ENCODE assay signal across 23 cellular contexts in the genomic region with DNA sequence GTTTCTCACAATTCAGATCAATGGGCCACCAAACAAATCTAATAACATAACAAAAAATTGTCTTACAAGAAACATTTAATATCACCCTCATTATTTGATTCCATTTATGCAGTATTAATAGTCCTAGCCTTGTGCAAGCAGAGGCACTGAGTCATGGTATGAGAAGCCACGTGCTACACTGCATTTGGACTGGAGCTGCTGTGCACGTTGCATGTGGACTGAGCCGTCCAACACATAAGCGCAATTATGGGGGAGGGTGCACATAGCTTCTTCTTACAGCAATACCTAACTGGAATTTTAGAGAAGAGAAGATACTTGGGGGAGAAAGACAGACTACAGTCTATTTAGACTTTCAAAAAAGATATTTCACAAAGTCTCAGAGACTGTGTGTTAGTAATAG.
"Had no signal": no experiment of that assay in that cellular context is flagged by ENCODE, and none has a peak within 500 bp of the region (broad histone marks: within the 10 kb centered on the region; RNA-seq: fewer than 3 reads in every experiment).

No MANE protein-coding gene starts in this region.

- H3K36me3 Mint-ChIP-seq: activated naive CD8-positive, alpha-beta T cell treated with anti-CD3 and anti-CD28 coated beads for 36 hours had no signal

- H3K27me3 ChIP-seq: body of pancreas, gastrocnemius medialis, heart left ventricle, upper lobe of right lung had no signal

- H3K4me1 ChIP-seq: body of pancreas, gastrocnemius medialis, heart left ventricle, left ventricle myocardium inferior, upper lobe of right lung had no signal

- ATAC-seq: activated T-helper 17 cell treated with anti-CD3 and anti-CD28 coated beads, Interleukin-2, amount 50 U/mL, for 72 hours; body of pancreas; gastrocnemius medialis; heart left ventricle; upper lobe of right lung had no signal

- H3K4me3 ChIP-seq: body of pancreas, gastrocnemius medialis, heart left ventricle, left ventricle myocardium inferior, upper lobe of right lung had no signal

- H3K4me1 Mint-ChIP-seq: activated naive CD8-positive, alpha-beta T cell treated with anti-CD3 and anti-CD28 coated beads for 36 hours had no signal

- H3K27ac Mint-ChIP-seq: activated CD4-positive, alpha-beta memory T cell treated with anti-CD3 and anti-CD28 coated beads, Interleukin-2, amount 10 ng/mL, durations not matched to agents 7 days and 5 days; activated naive CD8-positive, alpha-beta T cell treated with anti-CD3 and anti-CD28 coated beads for 36 hours; activated T-helper 17 cell treated with anti-CD3 and anti-CD28 coated beads, Interleukin-2, amount 50 U/mL, for 72 hours; endodermal cell had no signal

- H3K4me3 Mint-ChIP-seq: activated CD4-positive, alpha-beta memory T cell treated with anti-CD3 and anti-CD28 coated beads, Interleukin-2, amount 10 ng/mL, durations not matched to agents 7 days and 5 days; activated naive CD8-positive, alpha-beta T cell treated with anti-CD3 and anti-CD28 coated beads for 36 hours; activated T-helper 17 cell treated with anti-CD3 and anti-CD28 coated beads, Interleukin-2, amount 50 U/mL, for 72 hours; endodermal cell had no signal

- DNase-seq: activated CD4-positive, alpha-beta memory T cell treated with anti-CD3 and anti-CD28 coated beads, Interleukin-2, amount 10 ng/mL, durations not matched to agents 7 days and 5 days; activated CD4-positive, alpha-beta T cell treated with anti-CD3 and anti-CD28 coated beads for 48 hours; activated CD4-positive, CD25-positive, alpha-beta regulatory T cell; activated naive CD4-positive, alpha-beta T cell; activated naive CD8-positive, alpha-beta T cell treated with anti-CD3 and anti-CD28 coated beads for 36 hours; activated T-cell treated with anti-CD3 and anti-CD28 coated beads, Interleukin-2, amount 50 U/mL, for 1 hour; amygdala; body of pancreas; central memory CD4-positive, alpha-beta T cell; gastrocnemius medialis; heart left ventricle; left ventricle myocardium inferior; mammary epithelial cell; occipital lobe; retina; stimulated activated CD4-positive, alpha-beta T cell treated with anti-CD3 and anti-CD28 coated beads, Interleukin-12 subunit alpha, Interleukin-12 subunit beta, amount 100 ng/mL, for 4 hours; stimulated activated CD4-positive, alpha-beta T cell treated with anti-CD3 and anti-CD28 coated beads, Interleukin-1b, Interleukin-23, amount 100 ng/mL, for 48 hours; stimulated activated CD8-positive, alpha-beta memory T cell treated with anti-CD3 and anti-CD28 coated beads, Interleukin-4, amount 100 ng/mL, for 48 hours; stimulated activated naive CD4-positive, alpha-beta T cell; upper lobe of right lung had no signal

- H3K27ac ChIP-seq: body of pancreas, epithelial cell of prostate, gastrocnemius medialis, heart left ventricle, left ventricle myocardium inferior, upper lobe of right lung had no signal

- H3K36me3 ChIP-seq: gastrocnemius medialis, heart left ventricle, left ventricle myocardium inferior, upper lobe of right lung had no signal

- H3K27me3 Mint-ChIP-seq: activated naive CD8-positive, alpha-beta T cell treated with anti-CD3 and anti-CD28 coated beads for 36 hours; activated T-helper 17 cell treated with anti-CD3 and anti-CD28 coated beads, Interleukin-2, amount 50 U/mL, for 72 hours had no signal

- H3K9me3 ChIP-seq: body of pancreas, gastrocnemius medialis, upper lobe of right lung had no signal

- H3K9me3 Mint-ChIP-seq: activated naive CD8-positive, alpha-beta T cell treated with anti-CD3 and anti-CD28 coated beads for 36 hours; activated T-helper 17 cell treated with anti-CD3 and anti-CD28 coated beads, Interleukin-2, amount 50 U/mL, for 72 hours had no signal
